In genomic region chr2:117979911-117980341, GRCh38 we compare ENCODE assay signal across 1 cellular context.
TF ChIP-seq lines count a peak whose summit lies in the region.

No MANE protein-coding gene starts in this region.

TF ChIP-seq in GM23338, 12 proteins besides CTCF, POLR2A, EP300 and RAD21 (continued from another document):
- no peak for TF ChIP-seq ZNF462 (CRISPR knock-in tag; IDR thresholded peaks at IDR 0.05)
- no peak for TF ChIP-seq REST (IDR thresholded peaks at IDR 0.05; ENCODE audit: unreplicated experiment)
